8 cellular contexts compared by ENCODE assay signal in the genomic region with DNA sequence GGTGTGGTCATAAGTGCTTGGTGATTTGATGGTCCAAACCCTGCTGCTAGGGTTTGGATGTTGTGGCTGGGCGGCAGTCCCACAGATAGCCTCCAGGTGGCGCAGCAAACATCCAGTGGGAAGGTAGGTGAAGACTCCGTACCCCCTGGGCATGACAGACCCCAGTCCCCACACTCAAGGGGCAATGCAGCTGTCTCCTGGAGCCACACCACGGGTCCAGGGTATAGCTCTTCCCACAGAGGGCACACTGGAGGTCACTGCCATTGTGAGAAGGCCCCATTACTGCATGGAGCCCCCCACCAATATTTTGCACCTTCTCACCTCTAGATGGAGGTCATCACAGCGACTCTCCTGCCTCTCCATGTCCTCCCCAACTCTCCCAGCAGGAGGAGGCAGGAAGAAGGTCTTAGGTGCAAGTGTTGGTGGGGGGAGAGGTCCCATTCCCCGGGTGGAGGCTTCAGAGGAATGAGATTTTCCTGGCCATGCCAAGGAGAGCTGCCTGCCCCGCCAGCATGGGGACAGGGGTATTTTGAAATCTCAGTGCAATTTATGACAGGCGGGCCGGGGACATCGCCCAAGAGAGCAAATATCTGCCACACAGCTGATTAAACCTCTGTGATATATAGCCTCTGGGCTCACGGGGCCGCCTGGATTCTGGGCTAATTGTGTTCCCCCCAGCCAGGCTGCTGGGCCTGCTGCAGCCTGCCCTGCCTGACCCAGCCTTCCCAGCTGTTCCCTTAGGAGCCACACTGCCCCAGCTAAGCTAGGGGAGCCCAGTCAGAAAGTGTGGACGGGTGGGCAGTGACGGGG. TPM values are rescaled to one million over a fixed set of nuclear protein-coding genes. Genes with fewer than 3 reads are reported as not detected.
DNase-seq lines count a peak whose midpoint lies in the region; ATAC-seq and TF ChIP-seq lines count a peak whose summit lies in the region.

No MANE protein-coding gene starts in this region.

- POLR2A ChIA-PET in naive thymus-derived CD8-positive, alpha-beta T cell (lab: Charles Lee) = interaction anchor here (1.1 to 2.0 kb wide), 4 partner anchors 46 to 53 kb away, joined by 3 to 8 read pairs (median 4); no protein-coding TSS in a partner anchor

- ATAC-seq in naive thymus-derived CD8-positive, alpha-beta T cell = peak in 1 of 2 donors; percentile 26
- ATAC-seq in stimulated activated naive CD8-positive, alpha-beta T cell treated with anti-CD3 and anti-CD28 coated beads, Interleukin-15, Interleukin-2, amounts not matched to agents 100 U/mL and 50 U/mL, for 24 hours = peak; percentile 30
- ATAC-seq in GM21528 (IDR thresholded peaks at IDR 0.05; ENCODE audit: low FRiP score, unreplicated experiment) = no peak

- H3K4me1 Mint-ChIP-seq in endothelial cell (ENCODE audit: unreplicated experiment) = peaks cover 14% of the 10 kb centered on the region
- H3K4me1 Mint-ChIP-seq in naive thymus-derived CD8-positive, alpha-beta T cell = peaks cover 13 to 43% (median 31%) of the 10 kb centered on the region in 4 donors

- H3K36me3 Mint-ChIP-seq in endothelial cell (ENCODE audit: low read depth, unreplicated experiment) = no peaks in the 10 kb centered on the region
- no peaks in the 10 kb centered on the region for H3K36me3 Mint-ChIP-seq in naive thymus-derived CD8-positive, alpha-beta T cell

- H3K27ac Mint-ChIP-seq in endothelial cell (ENCODE audit: unreplicated experiment) = no peak overlapping the region
- peak overlapping the region in 4 of 10 donors; percentile 15 to 60 (median 40) for H3K27ac Mint-ChIP-seq in naive thymus-derived CD8-positive, alpha-beta T cell

- no peaks in the 10 kb centered on the region for H3K9me3 Mint-ChIP-seq in endothelial cell (ENCODE audit: unreplicated experiment)
- no peaks in the 10 kb centered on the region for H3K9me3 Mint-ChIP-seq in naive thymus-derived CD8-positive, alpha-beta T cell

- peak; percentile 97 for TF ChIP-seq CTCF in endothelial cell (IDR thresholded peaks at IDR 0.05; ENCODE audit: unreplicated experiment)

- H3K4me3 Mint-ChIP-seq in endothelial cell (ENCODE audit: unreplicated experiment) = no peak overlapping the region
- H3K4me3 Mint-ChIP-seq in naive thymus-derived CD8-positive, alpha-beta T cell = no peak overlapping the region

- peaks cover 10% of the 10 kb centered on the region for H3K27me3 Mint-ChIP-seq in endothelial cell (ENCODE audit: unreplicated experiment)
- H3K27me3 Mint-ChIP-seq in naive thymus-derived CD8-positive, alpha-beta T cell = peaks cover 0 to 5% (median 0%) of the 10 kb centered on the region in 5 donors

- DNase-seq in NCI-H2196 (lab: John Stamatoyannopoulos, UW; ENCODE audit: unreplicated experiment) (peak; percentile 43), NCI-H2196 treated with DMSO at 0.1 percent for 48 hours (lab: John Stamatoyannopoulos, UW; ENCODE audit: unreplicated experiment) (no peak), NCI-H2227 treated with DMSO at 0.1 percent for 48 hours (lab: John Stamatoyannopoulos, UW) (peak; percentile 21), endothelial cell (ENCODE audit: low spot score) (peak; percentile 80)
- DNase-seq in activated CD8-positive, alpha-beta memory T cell treated with anti-CD3 and anti-CD28 coated beads for 24 hours = peak; percentile 89
- DNase-seq in naive thymus-derived CD8-positive, alpha-beta T cell = peak; percentile 25 to 79 (median 62)
- DNase-seq in stimulated activated naive CD8-positive, alpha-beta T cell treated with anti-CD3 and anti-CD28 coated beads, Interleukin-15, Interleukin-2, amounts not matched to agents 100 U/mL and 50 U/mL, for 24 hours = peak; percentile 86

RNA-seq across cellular contexts. Expression of gene C17orf113, which starts 17.2 kb away (rescaled TPM):
- 1.6 TPM for total RNA-seq in endothelial cell (ENCODE audit: unreplicated experiment)
- total RNA-seq in naive thymus-derived CD8-positive, alpha-beta T cell = under 1 TPM; 0.52 to 0.94 TPM
- under 1 TPM; 0.09 to 0.33 (median 0.13) TPM for polyA plus RNA-seq in naive thymus-derived CD8-positive, alpha-beta T cell

RNA-seq across cellular contexts. Expression of gene ZNF385C, which starts 30.7 kb away (rescaled TPM):
- total RNA-seq in endothelial cell (ENCODE audit: unreplicated experiment) = 1.3 TPM
- under 1 TPM; 0.18 to 0.36 TPM for total RNA-seq in naive thymus-derived CD8-positive, alpha-beta T cell
- under 1 TPM in 2 of 3 donors, not detected in 1; 0.09 to 0.10 TPM for polyA plus RNA-seq in naive thymus-derived CD8-positive, alpha-beta T cell

RNA-seq across cellular contexts. Expression of gene DHX58, which starts 44.9 kb away (rescaled TPM):
- total RNA-seq in endothelial cell (ENCODE audit: unreplicated experiment) = 0.41 TPM
- 10 to 100 TPM; 53.1 to 57.3 TPM for total RNA-seq in naive thymus-derived CD8-positive, alpha-beta T cell
- polyA plus RNA-seq in naive thymus-derived CD8-positive, alpha-beta T cell = 10 to 100 TPM in 2 of 3 donors, 1 to 10 TPM in 1; 7.3 to 21.7 (median 13.6) TPM

RNA-seq across cellular contexts. Expression of gene NKIRAS2, which starts 47.7 kb away (rescaled TPM):
- 67.4 TPM for total RNA-seq in endothelial cell (ENCODE audit: unreplicated experiment)
- total RNA-seq in naive thymus-derived CD8-positive, alpha-beta T cell = 10 to 100 TPM; 19.1 to 19.2 TPM
- 10 to 100 TPM; 20.5 to 30.2 (median 21.9) TPM for polyA plus RNA-seq in naive thymus-derived CD8-positive, alpha-beta T cell

RNA-seq across cellular contexts. Expression of gene DNAJC7, which starts 50.3 kb away (rescaled TPM):
- 92.8 TPM for total RNA-seq in endothelial cell (ENCODE audit: unreplicated experiment)
- total RNA-seq in naive thymus-derived CD8-positive, alpha-beta T cell = 100 to 1,000 TPM; 118 to 129 TPM
- 10 to 100 TPM; 63.6 to 70.1 (median 66.2) TPM for polyA plus RNA-seq in naive thymus-derived CD8-positive, alpha-beta T cell

Comparison
In these comparisons a context has a peak if more than half of its experiments do, and no peak if none do; other contexts are left out.
1. RNA of gene DHX58, which starts 44.9 kb away (total RNA-seq): 53.1 to 57.3 TPM in naive thymus-derived CD8-positive, alpha-beta T cell; 0.41 TPM in endothelial cell (single experiment); every median in the first group is over 10 times any median in the second.